ENCODE assay signal across 15 cellular contexts in the genomic region with DNA sequence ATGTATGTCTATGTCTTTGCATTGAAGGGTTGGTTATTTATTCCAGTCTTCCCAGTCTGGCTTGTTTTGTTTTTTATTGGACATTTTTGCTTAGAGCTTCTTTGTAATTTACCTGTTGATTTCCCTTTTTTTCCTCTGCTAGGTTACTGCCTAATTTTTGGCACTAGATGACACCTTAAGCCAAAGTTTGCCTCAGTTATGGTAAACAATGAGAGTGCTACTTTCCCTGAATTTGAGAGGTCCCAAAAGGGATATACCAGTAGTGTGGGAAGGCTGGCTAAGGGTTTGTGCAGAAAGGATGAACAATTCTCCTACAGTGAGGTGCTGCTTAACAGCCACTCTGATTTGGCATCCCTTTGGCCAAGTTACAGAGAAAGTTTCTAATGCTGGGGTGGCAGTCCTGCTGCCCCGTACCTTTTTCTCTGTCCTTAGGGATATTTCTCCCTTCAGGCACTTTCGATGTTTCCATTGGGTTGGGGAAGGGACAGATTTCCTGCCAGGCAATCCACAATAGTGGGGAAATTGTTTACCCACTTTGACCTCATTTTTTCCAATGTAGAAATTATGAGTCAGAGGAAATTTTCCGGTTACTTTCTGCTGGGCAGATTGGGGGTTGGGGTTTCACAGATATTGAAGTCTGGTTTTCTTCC.
A peak's percentile ranks its signal among the peaks of the same experiment; 100 is the strongest.
DNase-seq lines count a peak whose midpoint lies in the region; ATAC-seq, FAIRE-seq and TF ChIP-seq lines count a peak whose summit lies in the region.
"Had no signal": no experiment of that assay in that cellular context is flagged by ENCODE, and none has a peak within 500 bp of the region (broad histone marks: within the 10 kb centered on the region; RNA-seq: fewer than 3 reads in every experiment).

No MANE protein-coding gene starts in this region.

- no peak for TF ChIP-seq CTCF in ascending aorta (IDR thresholded peaks at IDR 0.05)
- TF ChIP-seq CTCF in thoracic aorta (IDR thresholded peaks at IDR 0.05) = no peak
- no peak for TF ChIP-seq CTCF in D721Med (IDR thresholded peaks at IDR 0.05; ENCODE audit: insufficient read depth, missing control alignments)
- no peak for TF ChIP-seq CTCF in glutamatergic neuron (IDR thresholded peaks at IDR 0.05; ENCODE audit: partially characterized antibody, unreplicated experiment)

- H3K4me3 ChIP-seq in ascending aorta (no peak overlapping the region), thoracic aorta (peak overlapping the region; percentile 38)
- H3K4me3 ChIP-seq: K562, suprapubic skin had no signal

- intact Hi-C loops in ascending aorta (cut with DNase I) = loop anchor here (10.0 kb wide), 1 partner anchor 357 kb away; the partner anchor contains the start of gene PTPRM

- ATAC-seq in thoracic aorta (ENCODE audit: insufficient number of reproducible peaks, low FRiP score, low read depth) (no peak), GM18502 (IDR thresholded peaks at IDR 0.05; ENCODE audit: poor library complexity, unreplicated experiment) (no peak)
- ATAC-seq: K562 had no signal

- H3K9me3 Mint-ChIP-seq in glutamatergic neuron (ENCODE audit: unreplicated experiment) = peaks cover 3% of the 10 kb centered on the region
- H3K9me3 Mint-ChIP-seq: activated T-helper 2 cell treated with anti-CD3 and anti-CD28 coated beads, Interferon-gamma antibody, Interleukin-2, Interleukin-4, amounts not matched to agents 10 μg/mL and 5 μg/mL and 100 μg/mL, durations not matched to agents 14 hours and 24 hours and 36 hours had no signal

- peaks cover 13% of the 10 kb centered on the region for H3K4me1 Mint-ChIP-seq in glutamatergic neuron (ENCODE audit: low read depth, unreplicated experiment)

- FAIRE-seq in H54 (lab: Jason Lieb, UNC) = peak; percentile 95
- FAIRE-seq in D721Med (lab: Jason Lieb, UNC) = no peak
- FAIRE-seq in GM12892 (lab: Jason Lieb, UNC) = no peak
- FAIRE-seq: K562 had no signal

- no peaks in the 10 kb centered on the region for H3K27me3 Mint-ChIP-seq in glutamatergic neuron (ENCODE audit: unreplicated experiment)

- peaks cover 0 to 5% of the 10 kb centered on the region in 2 donors for H3K4me1 ChIP-seq in ascending aorta
- H3K4me1 ChIP-seq in thoracic aorta (ENCODE audit: control insufficient read depth in 1 of 2, low read depth in 2 of 2) = peaks cover 14 to 32% of the 10 kb centered on the region in 2 donors
- H3K4me1 ChIP-seq: suprapubic skin had no signal

- DNase-seq in H54 (ENCODE audit: insufficient read length, low spot score) = no peak
- no peak for DNase-seq in ascending aorta (ENCODE audit: low spot score in 2 of 2)
- DNase-seq in glomerular endothelial cell (ENCODE audit: extremely low read depth, low read depth, low spot score) = peak; percentile 80
- no peak for DNase-seq in thoracic aorta (ENCODE audit: low spot score)
- DNase-seq in D721Med (ENCODE audit: insufficient read length, low spot score) = no peak
- no peak for DNase-seq in GM12892 (ENCODE audit: insufficient read length)
- DNase-seq in glutamatergic neuron = no peak
- DNase-seq: NCI-H2171; occipital lobe; Right ventricle myocardium superior; stimulated activated CD4-positive, alpha-beta T cell treated with anti-CD3 and anti-CD28 coated beads, Interleukin-4, amount 100 ng/mL, for 1 hour had no signal

- H3K36me3 Mint-ChIP-seq in glutamatergic neuron (ENCODE audit: unreplicated experiment) = peaks cover 5% of the 10 kb centered on the region

- no peak overlapping the region for H3K4me3 Mint-ChIP-seq in glutamatergic neuron (ENCODE audit: unreplicated experiment)

- TF ChIP-seq POLR2A in H54 (IDR thresholded peaks at IDR 0.05; ENCODE audit: low read depth, low read length) (no peak), GM12892 (IDR thresholded peaks at IDR 0.05; ENCODE audit: low read depth, low read length) (no peak)

- no peak overlapping the region for H3K27ac Mint-ChIP-seq in glutamatergic neuron (ENCODE audit: unreplicated experiment)
- H3K27ac Mint-ChIP-seq: activated T-helper 2 cell treated with anti-CD3 and anti-CD28 coated beads, Interferon-gamma antibody, Interleukin-2, Interleukin-4, amounts not matched to agents 10 μg/mL and 5 μg/mL and 100 μg/mL, durations not matched to agents 14 hours and 24 hours and 36 hours had no signal

- H3K36me3 ChIP-seq in ascending aorta (no peaks in the 10 kb centered on the region), thoracic aorta (no peaks in the 10 kb centered on the region)
- H3K36me3 ChIP-seq: suprapubic skin had no signal

- H3K27ac ChIP-seq in ascending aorta (peak overlapping the region; percentile 0 to 24), thoracic aorta (peak overlapping the region in 1 of 2 donors; percentile 29)
- H3K27ac ChIP-seq: suprapubic skin had no signal

- H3K9me3 ChIP-seq in ascending aorta (peaks cover 0 to 5% of the 10 kb centered on the region in 2 donors), thoracic aorta (no peaks in the 10 kb centered on the region)
- H3K9me3 ChIP-seq: suprapubic skin had no signal

- H3K27me3 ChIP-seq in ascending aorta (no peaks in the 10 kb centered on the region), thoracic aorta (replicated peaks; ENCODE audit: insufficient read depth) (no peaks in the 10 kb centered on the region)
- H3K27me3 ChIP-seq: suprapubic skin had no signal
